In the genomic region with DNA sequence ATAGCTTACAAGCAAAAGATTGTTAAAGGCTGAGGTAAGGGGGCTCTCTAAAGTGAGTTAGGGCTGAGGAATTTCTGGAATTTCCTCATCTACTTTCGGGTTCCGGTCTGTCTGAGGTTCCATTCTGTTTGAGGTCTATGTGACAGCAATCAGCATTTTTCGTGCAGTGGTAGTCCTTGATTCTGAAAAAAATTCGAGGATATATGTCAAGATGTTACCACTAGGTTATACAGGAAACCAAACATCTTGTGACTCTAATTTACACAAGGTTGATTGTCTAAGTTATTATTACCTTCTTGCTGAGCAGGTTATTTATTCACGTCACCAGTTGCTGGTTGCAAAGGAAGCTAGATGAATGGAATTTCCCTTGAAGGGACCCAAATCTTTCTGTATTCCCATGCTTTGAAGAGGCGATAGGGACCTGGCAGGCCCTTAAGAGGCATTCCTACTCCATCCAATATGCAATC, we compare ENCODE assay signal across 16 cellular contexts. TPM values are rescaled to one million over a fixed set of nuclear protein-coding genes. Genes with fewer than 3 reads are reported as not detected.
DNase-seq lines count a peak whose midpoint lies in the region; ATAC-seq and TF ChIP-seq lines count a peak whose summit lies in the region.
"Had no signal": no experiment of that assay in that cellular context is flagged by ENCODE, and none has a peak within 500 bp of the region (broad histone marks: within the 10 kb centered on the region; RNA-seq: fewer than 3 reads in every experiment).

No MANE protein-coding gene starts in this region.

- no peaks in the 10 kb centered on the region for H3K79me2 ChIP-seq in neural progenitor cell (ENCODE audit: low read depth)

- H3K4me1 Mint-ChIP-seq in neural progenitor cell, result no peaks in the 10 kb centered on the region
- H3K4me1 Mint-ChIP-seq in activated T-helper 17 cell treated with anti-CD3 and anti-CD28 coated beads, Interleukin-2, amount 50 U/mL, for 72 hours, result peaks cover 6% of the 10 kb centered on the region

- no peak overlapping the region for H3K27ac Mint-ChIP-seq in neural progenitor cell
- no peak overlapping the region for H3K27ac Mint-ChIP-seq in activated T-helper 17 cell treated with anti-CD3 and anti-CD28 coated beads, Interleukin-2, amount 50 U/mL, for 72 hours
- H3K27ac Mint-ChIP-seq: activated CD4-positive, alpha-beta T cell treated with anti-CD3 and anti-CD28 coated beads, Interleukin-2, amount 10 ng/mL, durations not matched to agents 24 days and 14 days had no signal

- H3K36me3 ChIP-seq in neural progenitor cell, result no peaks in the 10 kb centered on the region
- H3K36me3 ChIP-seq: adrenal gland, heart right ventricle, neutrophil, tibial artery had no signal

- no peaks in the 10 kb centered on the region for H3K36me3 Mint-ChIP-seq in neural progenitor cell
- H3K36me3 Mint-ChIP-seq in activated T-helper 17 cell treated with anti-CD3 and anti-CD28 coated beads, Interleukin-2, amount 50 U/mL, for 72 hours (ENCODE audit: low read depth), result no peaks in the 10 kb centered on the region

- H3K4me2 ChIP-seq in neural progenitor cell, result no peak overlapping the region

- no peak for ATAC-seq in activated T-helper 17 cell treated with anti-CD3 and anti-CD28 coated beads, Interleukin-2, amount 50 U/mL, for 72 hours (replicated peaks)

- TF ChIP-seq CTCF in neural progenitor cell (IDR thresholded peaks at IDR 0.05), result no peak

- H2AFZ ChIP-seq in neural progenitor cell (replicated peaks), result peak overlapping the region; percentile 23

- H3F3A ChIP-seq in neural progenitor cell (ENCODE audit: low read depth), result no peaks in the 10 kb centered on the region

- H3K9me3 Mint-ChIP-seq in neural progenitor cell, result no peaks in the 10 kb centered on the region
- no peaks in the 10 kb centered on the region for H3K9me3 Mint-ChIP-seq in activated T-helper 17 cell treated with anti-CD3 and anti-CD28 coated beads, Interleukin-2, amount 50 U/mL, for 72 hours
- H3K9me3 Mint-ChIP-seq: activated CD4-positive, alpha-beta T cell treated with anti-CD3 and anti-CD28 coated beads, Interleukin-2, amount 10 ng/mL, durations not matched to agents 24 days and 14 days had no signal

- DNase-seq in ELR (ENCODE audit: low read depth) (peak; percentile 82), RPMI7951 (ENCODE audit: low read depth) (peak; percentile 69), epithelial cell of prostate (ENCODE audit: low read depth, low spot score) (no peak), neural progenitor cell (ENCODE audit: low spot score) (peak; percentile 18), NCI-H2107 (lab: John Stamatoyannopoulos, UW) (no peak), NCI-H1092 (lab: John Stamatoyannopoulos, UW) (no peak), NCI-H146 treated with DMSO at 0.1 percent for 48 hours (lab: John Stamatoyannopoulos, UW; ENCODE audit: unreplicated experiment) (no peak)
- DNase-seq: activated CD4-positive, alpha-beta T cell treated with anti-CD3 and anti-CD28 coated beads, Interleukin-2, amount 10 ng/mL, durations not matched to agents 24 days and 14 days; adrenal gland; COR-L47; heart right ventricle; NCI-H187 treated with DMSO at 0.1 percent for 48 hours; SHP77; tibial artery had no signal

- H3K4me3 Mint-ChIP-seq in neural progenitor cell, result no peak overlapping the region
- H3K4me3 Mint-ChIP-seq in activated T-helper 17 cell treated with anti-CD3 and anti-CD28 coated beads, Interleukin-2, amount 50 U/mL, for 72 hours, result no peak overlapping the region
- H3K4me3 Mint-ChIP-seq: activated CD4-positive, alpha-beta T cell treated with anti-CD3 and anti-CD28 coated beads, Interleukin-2, amount 10 ng/mL, durations not matched to agents 24 days and 14 days had no signal

- H3K9me3 ChIP-seq in neural progenitor cell (ENCODE audit: low read depth), result no peaks in the 10 kb centered on the region
- H3K9me3 ChIP-seq: adrenal gland, heart right ventricle, neutrophil, tibial artery had no signal

- no peaks in the 10 kb centered on the region for H3K27me3 Mint-ChIP-seq in neural progenitor cell (ENCODE audit: insufficient read depth, low read depth)
- H3K27me3 Mint-ChIP-seq in activated T-helper 17 cell treated with anti-CD3 and anti-CD28 coated beads, Interleukin-2, amount 50 U/mL, for 72 hours, result no peaks in the 10 kb centered on the region

- no peaks in the 10 kb centered on the region for H3K4me1 ChIP-seq in neural progenitor cell
- H3K4me1 ChIP-seq: adrenal gland, tibial artery had no signal

- H4K20me1 ChIP-seq in neural progenitor cell (ENCODE audit: low read depth), result no peaks in the 10 kb centered on the region

- peak overlapping the region; percentile 32 for H3K27ac ChIP-seq in epithelial cell of prostate
- H3K27ac ChIP-seq in neural progenitor cell, result no peak overlapping the region
- H3K27ac ChIP-seq: adrenal gland, heart right ventricle, neutrophil, tibial artery had no signal

- H3K27me3 ChIP-seq in neural progenitor cell, result no peaks in the 10 kb centered on the region
- H3K27me3 ChIP-seq: adrenal gland, neutrophil, tibial artery had no signal

- no peak overlapping the region for H3K4me3 ChIP-seq in neural progenitor cell
- H3K4me3 ChIP-seq: adrenal gland, heart right ventricle, tibial artery had no signal

- H3K9ac ChIP-seq in neural progenitor cell, result no peak overlapping the region

RNA-seq across cellular contexts. Expression of gene RLN2, which starts 35.2 kb away (rescaled TPM):
- total RNA-seq in RPMI7951 (2014; rRNA removed; shearing (Covaris generic)), result 0.29 and 1.1 TPM in 2 replicates
- total RNA-seq in neural progenitor cell (ENCODE audit: low replicate concordance), result 5.0 and 12.6 TPM in 2 replicates
- total RNA-seq in activated T-helper 17 cell treated with anti-CD3 and anti-CD28 coated beads, Interleukin-2, amount 50 U/mL, for 72 hours, result 1 to 10 TPM; 2.9 TPM

RNA-seq across cellular contexts. Expression of gene INSL4, which starts 38.1 kb away (rescaled TPM):
- not detected in 2 replicates for total RNA-seq in RPMI7951 (2014; rRNA removed; shearing (Covaris generic))
- total RNA-seq in neural progenitor cell (ENCODE audit: low replicate concordance), result not detected in 2 replicates
- not detected for total RNA-seq in activated T-helper 17 cell treated with anti-CD3 and anti-CD28 coated beads, Interleukin-2, amount 50 U/mL, for 72 hours
- total RNA-seq: activated CD4-positive, alpha-beta T cell treated with anti-CD3 and anti-CD28 coated beads, Interleukin-2, amount 10 ng/mL, durations not matched to agents 24 days and 14 days; adrenal gland; heart right ventricle had no signal

Comparison
In these comparisons a context has a peak if more than half of its experiments do, and no peak if none do; other contexts are left out.
1. DNase-seq: peak in ELR (single experiment), RPMI7951 (single experiment) and neural progenitor cell (single experiment); none in epithelial cell of prostate (single experiment), NCI-H2107 (single experiment), NCI-H1092 (single experiment) and NCI-H146 treated with DMSO at 0.1 percent for 48 hours (single experiment).